ENCODE assay signal across 1 cellular context in genomic region chr5:173916233-173916632, GRCh38.
TF ChIP-seq lines count a peak whose summit lies in the region.

No MANE protein-coding gene starts in this region.

TF ChIP-seq in GM12878, 131 proteins besides CTCF, POLR2A, EP300 and RAD21 (continued from another document):
- TF ChIP-seq TAF1 (IDR thresholded peaks at IDR 0.05; ENCODE audit: borderline replicate concordance, low read depth, low read length) = no peak
- peak; percentile 36 to 67; a peak in 2 of 4 replicates for TF ChIP-seq BHLHE40 (IDR thresholded peaks at IDR 0.05; ENCODE audit: borderline replicate concordance in 1 of 2, low read depth in 2 of 2, low read length in 1 of 2)
- TF ChIP-seq SP1 (IDR thresholded peaks at IDR 0.05; ENCODE audit: low read depth, low read length) = no peak
- TF ChIP-seq MXI1 (IDR thresholded peaks at IDR 0.05; ENCODE audit: low read depth, low read length) = 0 out of 2 replicates have a peak, but pooled peaks have one; percentile 27
- TF ChIP-seq EZH2 (IDR thresholded peaks at IDR 0.05; ENCODE audit: borderline replicate concordance, control insufficient read depth, low read depth, low read length) = no peak
